ENCODE assay signal across 5 cellular contexts in the genomic region with DNA sequence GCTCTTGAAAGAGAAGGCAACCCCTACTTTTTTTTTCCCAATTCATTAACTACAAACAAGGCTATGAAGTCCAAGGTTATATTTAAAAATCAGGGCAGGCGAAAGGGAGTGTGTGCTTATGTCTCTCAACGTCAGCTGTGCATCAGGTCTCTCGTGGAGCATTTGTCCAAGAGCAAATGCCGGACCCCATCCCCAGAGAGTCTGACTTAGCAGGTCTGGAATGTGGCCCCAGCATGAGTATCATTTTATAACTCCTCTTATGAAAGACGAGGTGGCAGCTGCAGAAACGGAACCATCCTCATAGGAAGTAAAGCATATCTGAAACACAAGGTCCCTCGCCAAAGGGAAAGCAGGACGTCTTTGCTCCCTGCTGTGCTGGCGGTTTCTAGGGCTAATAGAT. TPM values are rescaled to one million over a fixed set of nuclear protein-coding genes. Genes with fewer than 3 reads are reported as not detected.
"Had no signal": no experiment of that assay in that cellular context is flagged by ENCODE, and none has a peak within 500 bp of the region (broad histone marks: within the 10 kb centered on the region; RNA-seq: fewer than 3 reads in every experiment).

No MANE protein-coding gene starts in this region.

RNA-seq across cellular contexts. Expression of a gene that starts 45.8 kb away (rescaled TPM):
- total RNA-seq: GM23248, GM23338, H7, H9, HFFc6 had no signal
- polyA plus RNA-seq: GM23248, GM23338 had no signal
